Comparison of ENCODE assay signal across 1 cellular context in genomic region chr15:79310612-79310984, GRCh38.
A peak's percentile ranks its signal among the peaks of the same experiment; 100 is the strongest.
TF ChIP-seq lines count a peak whose summit lies in the region.

No MANE protein-coding gene starts in this region.

TF ChIP-seq in SK-N-SH, 30 proteins besides CTCF, POLR2A, EP300 and RAD21 (continued from another document):
- TF ChIP-seq IRF3 (IDR thresholded peaks at IDR 0.05; ENCODE audit: low read depth, low read length) = no peak
- peak; percentile 88; the same call in 1 of the 2 replicates for TF ChIP-seq MAX (IDR thresholded peaks at IDR 0.05; ENCODE audit: low read depth)
- TF ChIP-seq SIN3A (IDR thresholded peaks at IDR 0.05; ENCODE audit: borderline replicate concordance, low read depth, low read length) = 0 out of 2 replicates have a peak, but pooled peaks have one; percentile 11
- no peak for TF ChIP-seq RXRA (IDR thresholded peaks at IDR 0.05; ENCODE audit: borderline replicate concordance, low read depth)
- TF ChIP-seq USF1 (IDR thresholded peaks at IDR 0.05; ENCODE audit: borderline replicate concordance, low read depth) = peak; percentile 20; the same call in 1 of the 2 replicates
- TF ChIP-seq SMC3 (IDR thresholded peaks at IDR 0.05; ENCODE audit: low read depth, low read length) = no peak
- TF ChIP-seq ZBTB33 (IDR thresholded peaks at IDR 0.05; ENCODE audit: borderline replicate concordance, low read depth) = no peak
- no peak for TF ChIP-seq PBX3 (IDR thresholded peaks at IDR 0.05)
- TF ChIP-seq RCOR1 (IDR thresholded peaks at IDR 0.05; ENCODE audit: low read length) = no peak
- no peak for TF ChIP-seq FOSL2 (IDR thresholded peaks at IDR 0.05; ENCODE audit: borderline replicate concordance, low read depth)
- TF ChIP-seq GABPA (IDR thresholded peaks at IDR 0.05; ENCODE audit: low read depth) = no peak
- no peak for TF ChIP-seq NRF1 (IDR thresholded peaks at IDR 0.05; ENCODE audit: low read depth, low read length)
- TF ChIP-seq EZH2phosphoT487 (IDR thresholded peaks at IDR 0.05; ENCODE audit: borderline replicate concordance, low read depth) = no peak
- TF ChIP-seq NFIC (IDR thresholded peaks at IDR 0.05; ENCODE audit: borderline replicate concordance) = no peak
- peak; percentile 96 for TF ChIP-seq MXI1 (IDR thresholded peaks at IDR 0.05; ENCODE audit: low read depth, low read length)
